ENCODE assay signal across 1 cellular context in the genomic region with DNA sequence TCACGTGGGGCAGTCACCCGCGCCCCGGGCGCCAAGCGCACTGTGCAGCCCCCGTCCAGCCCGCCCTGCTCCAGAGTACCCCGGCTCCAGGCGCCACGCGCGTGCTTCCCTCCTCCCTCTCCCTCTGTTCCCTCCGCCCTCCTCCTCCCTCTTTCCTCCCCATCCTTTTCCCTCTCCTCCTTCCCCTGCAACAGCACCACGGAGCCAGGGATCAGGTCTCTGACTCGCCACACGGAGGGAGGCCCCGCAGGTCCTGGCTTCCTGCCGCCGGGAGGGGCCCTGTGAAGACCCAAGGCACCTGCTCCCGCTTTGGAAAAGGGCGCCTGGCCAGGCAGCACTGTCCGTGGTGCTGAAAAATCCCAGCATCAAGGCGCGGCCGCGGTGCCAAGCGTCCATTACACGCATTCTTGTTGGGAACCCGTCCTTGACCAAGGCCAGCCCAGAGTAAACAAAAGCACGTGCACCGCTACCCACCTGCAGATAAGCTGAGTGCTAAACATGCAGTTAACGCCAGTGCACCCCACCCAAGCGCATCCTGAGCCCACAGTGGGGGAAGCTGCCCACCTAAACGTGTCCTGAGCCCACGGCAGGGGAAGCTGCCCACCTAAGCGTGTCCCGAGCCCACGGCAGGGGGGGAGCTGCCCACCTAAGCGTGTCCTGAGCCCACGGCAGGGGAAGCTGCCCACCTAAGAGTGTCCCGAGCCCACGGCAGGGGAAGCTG.
TF ChIP-seq lines count a peak whose summit lies in the region.

No MANE protein-coding gene starts in this region.

TF ChIP-seq in HepG2, 621 proteins besides CTCF, POLR2A, EP300 and RAD21 (continued from another document and continues in another):
- TF ChIP-seq, protein P1, sequence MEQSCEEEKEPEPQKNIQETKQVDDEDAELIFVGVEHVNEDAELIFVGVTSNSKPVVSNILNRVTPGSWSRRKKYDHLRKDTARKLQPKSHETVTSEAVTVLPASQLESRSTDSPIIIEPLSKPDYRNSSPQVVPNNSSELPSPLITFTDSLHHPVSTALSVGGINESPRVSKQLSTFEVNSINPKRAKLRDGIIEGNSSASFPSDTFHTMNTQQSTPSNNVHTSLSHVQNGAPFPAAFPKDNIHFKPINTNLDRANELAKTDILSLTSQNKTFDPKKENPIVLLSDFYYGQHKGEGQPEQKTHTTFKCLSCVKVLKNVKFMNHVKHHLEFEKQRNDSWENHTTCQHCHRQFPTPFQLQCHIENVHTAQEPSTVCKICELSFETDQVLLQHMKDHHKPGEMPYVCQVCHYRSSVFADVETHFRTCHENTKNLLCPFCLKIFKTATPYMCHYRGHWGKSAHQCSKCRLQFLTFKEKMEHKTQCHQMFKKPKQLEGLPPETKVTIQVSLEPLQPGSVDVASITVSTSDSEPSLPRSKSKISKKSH (CRISPR knock-in tag; IDR thresholded peaks at IDR 0.05; ENCODE audit: borderline replicate concordance): peak; percentile 78; the same call in 1 of the 2 replicates
- TF ChIP-seq RORA (CRISPR knock-in tag; IDR thresholded peaks at IDR 0.05) (no peak), ZBTB8A (CRISPR knock-in tag; IDR thresholded peaks at IDR 0.05; ENCODE audit: borderline replicate concordance, low read depth) (no peak), ZNF136 (CRISPR knock-in tag; IDR thresholded peaks at IDR 0.05; ENCODE audit: low read depth) (no peak), PHB2 (IDR thresholded peaks at IDR 0.05; ENCODE audit: partially characterized antibody) (no peak), SRSF1 (optimal IDR thresholded peaks at IDR 0.05; ENCODE audit: low read depth, low read length) (no peak), SATB2 (CRISPR knock-in tag; IDR thresholded peaks at IDR 0.05) (peak; percentile 89), ZNF296 (CRISPR knock-in tag; conservative IDR thresholded peaks at IDR 0.05) (0 out of 2 replicates have a peak, but pooled peaks have one; percentile 25), EEA1 (CRISPR knock-in tag; IDR thresholded peaks at IDR 0.05; ENCODE audit: borderline replicate concordance) (peak; percentile 48; the same call in 1 of the 2 replicates), ZBTB21 (CRISPR knock-in tag; IDR thresholded peaks at IDR 0.05) (no peak; the same call in 1 of the 2 replicates), ZNF549 (CRISPR knock-in tag; IDR thresholded peaks at IDR 0.05) (no peak; the same call in 1 of the 2 replicates), ZNF777 (CRISPR knock-in tag; IDR thresholded peaks at IDR 0.05) (peak; percentile 58), NR2C2 (CRISPR knock-in tag; IDR thresholded peaks at IDR 0.05; ENCODE audit: borderline replicate concordance) (no peak), ZNF724P (CRISPR knock-in tag; IDR thresholded peaks at IDR 0.05; ENCODE audit: borderline replicate concordance) (peak; percentile 62; the same call in 1 of the 2 replicates), TRIM24 (CRISPR knock-in tag; IDR thresholded peaks at IDR 0.05) (no peak), TMF1 (CRISPR knock-in tag; IDR thresholded peaks at IDR 0.05; ENCODE audit: low read depth) (0 out of 2 replicates have a peak, but pooled peaks have one; percentile 63), GATAD1 (CRISPR knock-in tag; IDR thresholded peaks at IDR 0.05) (peak; percentile 37; the same call in 1 of the 2 replicates), ZNF232 (CRISPR knock-in tag; IDR thresholded peaks at IDR 0.05; ENCODE audit: borderline replicate concordance) (peak; percentile 95), NAIF1 (CRISPR knock-in tag; IDR thresholded peaks at IDR 0.05; ENCODE audit: borderline replicate concordance) (no peak), ZNF12 (CRISPR knock-in tag; IDR thresholded peaks at IDR 0.05) (peak; percentile 77), ZNF44 (CRISPR knock-in tag; IDR thresholded peaks at IDR 0.05) (no peak), SRSF4 (IDR thresholded peaks at IDR 0.05; ENCODE audit: low read depth, low read length, poor library complexity, severe bottlenecking) (no peak), DPF2 (CRISPR knock-in tag; IDR thresholded peaks at IDR 0.05; ENCODE audit: borderline replicate concordance, low read depth) (no peak), RBAK (CRISPR knock-in tag; IDR thresholded peaks at IDR 0.05) (no peak), ESRRA (CRISPR knock-in tag; IDR thresholded peaks at IDR 0.05; ENCODE audit: low read depth) (peak; percentile 45; the same call in 1 of the 2 replicates), ZFP36 (IDR thresholded peaks at IDR 0.05; ENCODE audit: borderline replicate concordance, low read depth, low read length, partially characterized antibody) (no peak), ZNF510 (CRISPR knock-in tag; IDR thresholded peaks at IDR 0.05; ENCODE audit: low read depth) (no peak), IKZF4 (CRISPR knock-in tag; IDR thresholded peaks at IDR 0.05; ENCODE audit: borderline replicate concordance, low read depth, not compliant biosample characterization) (peak; percentile 71), SUZ12 (IDR thresholded peaks at IDR 0.05; ENCODE audit: low read depth, low read length) (no peak), ZSCAN30 (CRISPR knock-in tag; IDR thresholded peaks at IDR 0.05) (peak; percentile 50; the same call in 1 of the 2 replicates), KDM1A (CRISPR knock-in tag; IDR thresholded peaks at IDR 0.05) (no peak), GABPB1 (CRISPR knock-in tag; IDR thresholded peaks at IDR 0.05) (peak; percentile 52), ZNF761 (CRISPR knock-in tag; conservative IDR thresholded peaks at IDR 0.05) (no peak), RFX3 (CRISPR knock-in tag; IDR thresholded peaks at IDR 0.05) (no peak), SETDB1 (CRISPR knock-in tag; IDR thresholded peaks at IDR 0.05; ENCODE audit: borderline replicate concordance) (no peak), ZEB1 (IDR thresholded peaks at IDR 0.05; ENCODE audit: insufficient replicate concordance, low read depth) (no peak), SRF (IDR thresholded peaks at IDR 0.05; ENCODE audit: low read depth, low read length) (no peak), ZNF839 (CRISPR knock-in tag; IDR thresholded peaks at IDR 0.05; ENCODE audit: borderline replicate concordance) (no peak), U2AF2 (IDR thresholded peaks at IDR 0.05; ENCODE audit: low read depth, low read length) (no peak), ZNF547 (CRISPR knock-in tag; IDR thresholded peaks at IDR 0.05) (peak; percentile 43; the same call in 1 of the 2 replicates), ZNF891 (CRISPR knock-in tag; IDR thresholded peaks at IDR 0.05) (peak; percentile 94), ZMAT3 (CRISPR knock-in tag; conservative IDR thresholded peaks at IDR 0.05) (peak; percentile 83; the same call in 1 of the 2 replicates), ZNF33B (CRISPR knock-in tag; IDR thresholded peaks at IDR 0.05) (0 out of 2 replicates have a peak, but pooled peaks have one; percentile 50), ZNF883 (CRISPR knock-in tag; IDR thresholded peaks at IDR 0.05; ENCODE audit: not compliant biosample characterization) (peak; percentile 30), YY1 (IDR thresholded peaks at IDR 0.05; ENCODE audit: insufficient read depth, insufficient replicate concordance, low read depth, low read length) (peak; percentile 20)
- TF ChIP-seq, protein P2, sequence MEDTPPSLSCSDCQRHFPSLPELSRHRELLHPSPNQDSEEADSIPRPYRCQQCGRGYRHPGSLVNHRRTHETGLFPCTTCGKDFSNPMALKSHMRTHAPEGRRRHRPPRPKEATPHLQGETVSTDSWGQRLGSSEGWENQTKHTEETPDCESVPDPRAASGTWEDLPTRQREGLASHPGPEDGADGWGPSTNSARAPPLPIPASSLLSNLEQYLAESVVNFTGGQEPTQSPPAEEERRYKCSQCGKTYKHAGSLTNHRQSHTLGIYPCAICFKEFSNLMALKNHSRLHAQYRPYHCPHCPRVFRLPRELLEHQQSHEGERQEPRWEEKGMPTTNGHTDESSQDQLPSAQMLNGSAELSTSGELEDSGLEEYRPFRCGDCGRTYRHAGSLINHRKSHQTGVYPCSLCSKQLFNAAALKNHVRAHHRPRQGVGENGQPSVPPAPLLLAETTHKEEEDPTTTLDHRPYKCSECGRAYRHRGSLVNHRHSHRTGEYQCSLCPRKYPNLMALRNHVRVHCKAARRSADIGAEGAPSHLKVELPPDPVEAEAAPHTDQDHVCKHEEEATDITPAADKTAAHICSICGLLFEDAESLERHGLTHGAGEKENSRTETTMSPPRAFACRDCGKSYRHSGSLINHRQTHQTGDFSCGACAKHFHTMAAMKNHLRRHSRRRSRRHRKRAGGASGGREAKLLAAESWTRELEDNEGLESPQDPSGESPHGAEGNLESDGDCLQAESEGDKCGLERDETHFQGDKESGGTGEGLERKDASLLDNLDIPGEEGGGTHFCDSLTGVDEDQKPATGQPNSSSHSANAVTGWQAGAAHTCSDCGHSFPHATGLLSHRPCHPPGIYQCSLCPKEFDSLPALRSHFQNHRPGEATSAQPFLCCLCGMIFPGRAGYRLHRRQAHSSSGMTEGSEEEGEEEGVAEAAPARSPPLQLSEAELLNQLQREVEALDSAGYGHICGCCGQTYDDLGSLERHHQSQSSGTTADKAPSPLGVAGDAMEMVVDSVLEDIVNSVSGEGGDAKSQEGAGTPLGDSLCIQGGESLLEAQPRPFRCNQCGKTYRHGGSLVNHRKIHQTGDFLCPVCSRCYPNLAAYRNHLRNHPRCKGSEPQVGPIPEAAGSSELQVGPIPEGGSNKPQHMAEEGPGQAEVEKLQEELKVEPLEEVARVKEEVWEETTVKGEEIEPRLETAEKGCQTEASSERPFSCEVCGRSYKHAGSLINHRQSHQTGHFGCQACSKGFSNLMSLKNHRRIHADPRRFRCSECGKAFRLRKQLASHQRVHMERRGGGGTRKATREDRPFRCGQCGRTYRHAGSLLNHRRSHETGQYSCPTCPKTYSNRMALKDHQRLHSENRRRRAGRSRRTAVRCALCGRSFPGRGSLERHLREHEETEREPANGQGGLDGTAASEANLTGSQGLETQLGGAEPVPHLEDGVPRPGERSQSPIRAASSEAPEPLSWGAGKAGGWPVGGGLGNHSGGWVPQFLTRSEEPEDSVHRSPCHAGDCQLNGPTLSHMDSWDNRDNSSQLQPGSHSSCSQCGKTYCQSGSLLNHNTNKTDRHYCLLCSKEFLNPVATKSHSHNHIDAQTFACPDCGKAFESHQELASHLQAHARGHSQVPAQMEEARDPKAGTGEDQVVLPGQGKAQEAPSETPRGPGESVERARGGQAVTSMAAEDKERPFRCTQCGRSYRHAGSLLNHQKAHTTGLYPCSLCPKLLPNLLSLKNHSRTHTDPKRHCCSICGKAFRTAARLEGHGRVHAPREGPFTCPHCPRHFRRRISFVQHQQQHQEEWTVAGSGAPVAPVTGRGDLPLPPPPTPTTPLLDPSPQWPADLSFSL (CRISPR knock-in tag; IDR thresholded peaks at IDR 0.05): no peak
- TF ChIP-seq, protein P3, sequence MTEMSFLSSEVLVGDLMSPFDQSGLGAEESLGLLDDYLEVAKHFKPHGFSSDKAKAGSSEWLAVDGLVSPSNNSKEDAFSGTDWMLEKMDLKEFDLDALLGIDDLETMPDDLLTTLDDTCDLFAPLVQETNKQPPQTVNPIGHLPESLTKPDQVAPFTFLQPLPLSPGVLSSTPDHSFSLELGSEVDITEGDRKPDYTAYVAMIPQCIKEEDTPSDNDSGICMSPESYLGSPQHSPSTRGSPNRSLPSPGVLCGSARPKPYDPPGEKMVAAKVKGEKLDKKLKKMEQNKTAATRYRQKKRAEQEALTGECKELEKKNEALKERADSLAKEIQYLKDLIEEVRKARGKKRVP (CRISPR knock-in tag; IDR thresholded peaks at IDR 0.05): no peak
- TF ChIP-seq, protein P4, sequence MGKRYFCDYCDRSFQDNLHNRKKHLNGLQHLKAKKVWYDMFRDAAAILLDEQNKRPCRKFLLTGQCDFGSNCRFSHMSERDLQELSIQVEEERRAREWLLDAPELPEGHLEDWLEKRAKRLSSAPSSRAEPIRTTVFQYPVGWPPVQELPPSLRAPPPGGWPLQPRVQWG (CRISPR knock-in tag; IDR thresholded peaks at IDR 0.05; ENCODE audit: borderline replicate concordance, low read depth): no peak
- TF ChIP-seq, protein P5, sequence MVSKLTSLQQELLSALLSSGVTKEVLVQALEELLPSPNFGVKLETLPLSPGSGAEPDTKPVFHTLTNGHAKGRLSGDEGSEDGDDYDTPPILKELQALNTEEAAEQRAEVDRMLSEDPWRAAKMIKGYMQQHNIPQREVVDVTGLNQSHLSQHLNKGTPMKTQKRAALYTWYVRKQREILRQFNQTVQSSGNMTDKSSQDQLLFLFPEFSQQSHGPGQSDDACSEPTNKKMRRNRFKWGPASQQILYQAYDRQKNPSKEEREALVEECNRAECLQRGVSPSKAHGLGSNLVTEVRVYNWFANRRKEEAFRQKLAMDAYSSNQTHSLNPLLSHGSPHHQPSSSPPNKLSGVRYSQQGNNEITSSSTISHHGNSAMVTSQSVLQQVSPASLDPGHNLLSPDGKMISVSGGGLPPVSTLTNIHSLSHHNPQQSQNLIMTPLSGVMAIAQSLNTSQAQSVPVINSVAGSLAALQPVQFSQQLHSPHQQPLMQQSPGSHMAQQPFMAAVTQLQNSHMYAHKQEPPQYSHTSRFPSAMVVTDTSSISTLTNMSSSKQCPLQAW (CRISPR knock-in tag; IDR thresholded peaks at IDR 0.05): no peak
- TF ChIP-seq, protein P6, sequence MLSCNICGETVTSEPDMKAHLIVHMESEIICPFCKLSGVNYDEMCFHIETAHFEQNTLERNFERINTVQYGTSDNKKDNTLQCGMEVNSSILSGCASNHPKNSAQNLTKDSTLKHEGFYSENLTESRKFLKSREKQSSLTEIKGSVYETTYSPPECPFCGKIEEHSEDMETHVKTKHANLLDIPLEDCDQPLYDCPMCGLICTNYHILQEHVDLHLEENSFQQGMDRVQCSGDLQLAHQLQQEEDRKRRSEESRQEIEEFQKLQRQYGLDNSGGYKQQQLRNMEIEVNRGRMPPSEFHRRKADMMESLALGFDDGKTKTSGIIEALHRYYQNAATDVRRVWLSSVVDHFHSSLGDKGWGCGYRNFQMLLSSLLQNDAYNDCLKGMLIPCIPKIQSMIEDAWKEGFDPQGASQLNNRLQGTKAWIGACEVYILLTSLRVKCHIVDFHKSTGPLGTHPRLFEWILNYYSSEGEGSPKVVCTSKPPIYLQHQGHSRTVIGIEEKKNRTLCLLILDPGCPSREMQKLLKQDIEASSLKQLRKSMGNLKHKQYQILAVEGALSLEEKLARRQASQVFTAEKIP (CRISPR knock-in tag; IDR thresholded peaks at IDR 0.05; ENCODE audit: borderline replicate concordance): no peak
- TF ChIP-seq, protein P7, sequence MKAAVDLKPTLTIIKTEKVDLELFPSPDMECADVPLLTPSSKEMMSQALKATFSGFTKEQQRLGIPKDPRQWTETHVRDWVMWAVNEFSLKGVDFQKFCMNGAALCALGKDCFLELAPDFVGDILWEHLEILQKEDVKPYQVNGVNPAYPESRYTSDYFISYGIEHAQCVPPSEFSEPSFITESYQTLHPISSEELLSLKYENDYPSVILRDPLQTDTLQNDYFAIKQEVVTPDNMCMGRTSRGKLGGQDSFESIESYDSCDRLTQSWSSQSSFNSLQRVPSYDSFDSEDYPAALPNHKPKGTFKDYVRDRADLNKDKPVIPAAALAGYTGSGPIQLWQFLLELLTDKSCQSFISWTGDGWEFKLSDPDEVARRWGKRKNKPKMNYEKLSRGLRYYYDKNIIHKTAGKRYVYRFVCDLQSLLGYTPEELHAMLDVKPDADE (CRISPR knock-in tag; IDR thresholded peaks at IDR 0.05): 0 out of 2 replicates have a peak, but pooled peaks have one; percentile 61
- TF ChIP-seq, protein P8, sequence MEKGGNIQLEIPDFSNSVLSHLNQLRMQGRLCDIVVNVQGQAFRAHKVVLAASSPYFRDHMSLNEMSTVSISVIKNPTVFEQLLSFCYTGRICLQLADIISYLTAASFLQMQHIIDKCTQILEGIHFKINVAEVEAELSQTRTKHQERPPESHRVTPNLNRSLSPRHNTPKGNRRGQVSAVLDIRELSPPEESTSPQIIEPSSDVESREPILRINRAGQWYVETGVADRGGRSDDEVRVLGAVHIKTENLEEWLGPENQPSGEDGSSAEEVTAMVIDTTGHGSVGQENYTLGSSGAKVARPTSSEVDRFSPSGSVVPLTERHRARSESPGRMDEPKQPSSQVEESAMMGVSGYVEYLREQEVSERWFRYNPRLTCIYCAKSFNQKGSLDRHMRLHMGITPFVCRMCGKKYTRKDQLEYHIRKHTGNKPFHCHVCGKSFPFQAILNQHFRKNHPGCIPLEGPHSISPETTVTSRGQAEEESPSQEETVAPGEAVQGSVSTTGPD (CRISPR knock-in tag; IDR thresholded peaks at IDR 0.05): no peak
